In the genomic region with DNA sequence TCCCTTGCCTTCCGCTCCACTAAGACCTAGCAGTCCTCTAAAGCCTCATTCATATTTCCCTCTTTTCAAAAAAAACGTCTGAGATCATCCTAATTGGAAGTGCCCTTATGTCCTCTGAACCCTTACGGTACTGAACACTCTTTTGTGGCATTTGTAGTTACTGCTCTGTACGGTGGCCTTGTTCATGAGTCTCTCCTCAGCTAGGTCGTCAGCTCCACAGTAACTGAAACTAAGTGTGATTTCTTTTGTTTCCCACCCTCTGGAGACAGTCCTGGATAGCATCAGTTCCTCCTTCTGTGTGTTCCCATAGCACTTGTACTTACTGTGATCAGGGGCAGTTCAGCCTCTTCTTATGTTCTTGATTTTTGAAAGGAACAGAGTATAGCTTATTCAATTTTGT, we compare ENCODE assay signal across 28 cellular contexts. TPM values are rescaled to one million over a fixed set of nuclear protein-coding genes. Genes with fewer than 3 reads are reported as not detected.
DNase-seq lines count a peak whose midpoint lies in the region; ATAC-seq and TF ChIP-seq lines count a peak whose summit lies in the region.
"Had no signal": no experiment of that assay in that cellular context is flagged by ENCODE, and none has a peak within 500 bp of the region (broad histone marks: within the 10 kb centered on the region; RNA-seq: fewer than 3 reads in every experiment).

No MANE protein-coding gene starts in this region.

- no TSS peak for BruUV-seq in OCI-LY7 (replicated peaks; lab: Mats Ljungman, UMichigan)

- TF ChIP-seq EP300 in sigmoid colon (IDR thresholded peaks at IDR 0.05): no peak

- H3K9me3 ChIP-seq in endodermal cell (ENCODE audit: control insufficient read depth, low read length) (no peaks in the 10 kb centered on the region), sigmoid colon (no peaks in the 10 kb centered on the region), OCI-LY7 (ENCODE audit: low read length) (peaks cover under 1% of the 10 kb centered on the region; the same call in 1 of the 2 replicates)
- H3K9me3 ChIP-seq: Caco-2, HAP-1, neutrophil, transverse colon had no signal

- H4K20me1 ChIP-seq in OCI-LY7 (ENCODE audit: insufficient read depth, low read length): no peaks in the 10 kb centered on the region

- no peaks in the 10 kb centered on the region for H3K27me3 ChIP-seq in endodermal cell (ENCODE audit: control insufficient read depth, insufficient read depth, low read length, poor library complexity, severe bottlenecking)
- H3K27me3 ChIP-seq in sigmoid colon: no peaks in the 10 kb centered on the region
- H3K27me3 ChIP-seq: neutrophil, transverse colon had no signal

- peaks cover 4% of the 10 kb centered on the region for H3K27me3 Mint-ChIP-seq in endodermal cell (ENCODE audit: insufficient read depth)
- H3K27me3 Mint-ChIP-seq: activated B cell treated with CpG ODN at 0.5 μM for 24 hours; activated CD8-positive, alpha-beta memory T cell treated with anti-CD3 and anti-CD28 coated beads, Interleukin-2, amount 10 ng/mL, durations not matched to agents 7 days and 5 days; activated naive CD8-positive, alpha-beta T cell treated with anti-CD3 and anti-CD28 coated beads, Interleukin-2, amount 50 U/mL, for 24 hours had no signal

- H3K4me1 ChIP-seq in endodermal cell (ENCODE audit: control insufficient read depth, insufficient read depth, low read length): no peaks in the 10 kb centered on the region
- H3K4me1 ChIP-seq in sigmoid colon: peaks cover 0 to 60% (median 54%) of the 10 kb centered on the region in 4 donors
- H3K4me1 ChIP-seq in OCI-LY7 (ENCODE audit: insufficient read depth, low read length, poor library complexity, severe bottlenecking): peaks cover 25% of the 10 kb centered on the region

- TF ChIP-seq POLR2A in sigmoid colon (IDR thresholded peaks at IDR 0.05): no peak

- no peak overlapping the region for H3K9ac ChIP-seq in endodermal cell (ENCODE audit: extremely low read depth, low read length, poor library complexity, severe bottlenecking)

- peak; percentile 41 for ATAC-seq in left colon
- ATAC-seq: activated CD8-positive, alpha-beta memory T cell treated with anti-CD3 and anti-CD28 coated beads, Interleukin-2, amount 10 ng/mL, durations not matched to agents 7 days and 5 days; activated naive CD8-positive, alpha-beta T cell treated with anti-CD3 and anti-CD28 coated beads, Interleukin-2, amount 50 U/mL, for 24 hours had no signal

- H3K4me1 Mint-ChIP-seq in endodermal cell: peaks cover 22% of the 10 kb centered on the region
- H3K4me1 Mint-ChIP-seq: activated CD8-positive, alpha-beta memory T cell treated with anti-CD3 and anti-CD28 coated beads, Interleukin-2, amount 10 ng/mL, durations not matched to agents 7 days and 5 days had no signal

- CTCF ChIA-PET in OCI-LY7 (lab: Charles Lee; ENCODE audit: unreplicated experiment): no interaction called here

- WGBS in endodermal cell (ENCODE audit: insufficient coverage in 1 of 2, insufficient read length in 1 of 2), 2 experiments: 87 to 91% methylated on average over 4 to 5 of the region's 5 CpGs
- 31 to 70% methylated on average over 5 of the region's 5 CpGs for WGBS in sigmoid colon, 2 donors

- peaks cover 3% of the 10 kb centered on the region for H3K36me3 ChIP-seq in endodermal cell (ENCODE audit: control insufficient read depth, insufficient read depth, low read length)
- no peaks in the 10 kb centered on the region for H3K36me3 ChIP-seq in sigmoid colon
- H3K36me3 ChIP-seq in OCI-LY7 (ENCODE audit: insufficient read depth, low read length): peaks cover 10% of the 10 kb centered on the region
- H3K36me3 ChIP-seq: HAP-1, neutrophil, transverse colon had no signal

- H3K4me3 Mint-ChIP-seq in endodermal cell: no peak overlapping the region
- H3K4me3 Mint-ChIP-seq: activated B cell treated with CpG ODN at 0.5 μM for 24 hours; activated CD8-positive, alpha-beta memory T cell treated with anti-CD3 and anti-CD28 coated beads, Interleukin-2, amount 10 ng/mL, durations not matched to agents 7 days and 5 days; activated naive CD8-positive, alpha-beta T cell treated with anti-CD3 and anti-CD28 coated beads, Interleukin-2, amount 50 U/mL, for 24 hours had no signal

- peaks cover 2% of the 10 kb centered on the region for H3K9me3 Mint-ChIP-seq in endodermal cell
- H3K9me3 Mint-ChIP-seq: activated B cell treated with CpG ODN at 0.5 μM for 24 hours; activated naive CD8-positive, alpha-beta T cell treated with anti-CD3 and anti-CD28 coated beads, Interleukin-2, amount 50 U/mL, for 24 hours had no signal

- peaks cover 6% of the 10 kb centered on the region for H3K36me3 Mint-ChIP-seq in endodermal cell (ENCODE audit: low read depth)

- TF ChIP-seq CTCF in endodermal cell (conservative IDR thresholded peaks at IDR 0.05) (no peak), sigmoid colon (IDR thresholded peaks at IDR 0.05) (no peak), OCI-LY7 (conservative IDR thresholded peaks at IDR 0.05; ENCODE audit: low read length) (no peak)

- no peaks in the 10 kb centered on the region for H3K9me2 ChIP-seq in OCI-LY7 (ENCODE audit: insufficient read depth, low read length)

- H3K4me3 ChIP-seq in endodermal cell (ENCODE audit: low read length): no peak overlapping the region
- H3K4me3 ChIP-seq in sigmoid colon: no peak overlapping the region
- H3K4me3 ChIP-seq in OCI-LY7 (ENCODE audit: low read depth, low read length, poor library complexity, severe bottlenecking): no peak overlapping the region
- H3K4me3 ChIP-seq: HAP-1, lung, PC-9, transverse colon had no signal

- POLR2A ChIA-PET in OCI-LY7 (lab: Charles Lee): interaction anchor here (0.6 kb wide), 1 partner anchor 43 kb away, joined by 3 read pairs; no protein-coding TSS in a partner anchor

- H3K4me2 ChIP-seq in OCI-LY7 (ENCODE audit: low read length): no peak overlapping the region
- H3K4me2 ChIP-seq: PC-9 had no signal

- intact Hi-C loops in left colon (cut with DNase I, micrococcal nuclease): no loop called here
- intact Hi-C loops in sigmoid colon (cut with DNase I): no loop called here
- intact Hi-C loops in OCI-LY7 (cut with micrococcal nuclease; ENCODE audit: unreplicated experiment): no loop called here

- H3K27ac ChIP-seq in endodermal cell (ENCODE audit: low read depth, low read length): no peak overlapping the region
- H3K27ac ChIP-seq in sigmoid colon: peak overlapping the region; percentile 14 to 61 (median 40)
- H3K27ac ChIP-seq in OCI-LY7 (ENCODE audit: low read depth, low read length, poor library complexity, severe bottlenecking): no peak overlapping the region
- H3K27ac ChIP-seq: C4-2B, neutrophil, PC-9 had no signal

- DNase-seq in NCI-H2227 (lab: John Stamatoyannopoulos, UW; ENCODE audit: unreplicated experiment) (peak; percentile 29), endodermal cell (no peak), left colon (no peak), sigmoid colon (no peak), medulla oblongata (ENCODE audit: extremely low spot score) (no peak), OCI-LY7 (ENCODE audit: low spot score) (no peak)
- DNase-seq in stimulated activated CD4-positive, alpha-beta T cell treated with anti-CD3 and anti-CD28 coated beads, Interleukin-4, amount 100 ng/mL, for 4 hours: no peak
- DNase-seq: activated B cell treated with CpG ODN at 0.5 μM for 24 hours; activated CD4-positive, alpha-beta T cell treated with anti-CD3 and anti-CD28 coated beads, Interleukin-2, amount 50 U/mL, for 1 hour; activated CD8-positive, alpha-beta memory T cell treated with anti-CD3 and anti-CD28 coated beads, Interleukin-2, amount 10 ng/mL, durations not matched to agents 7 days and 5 days; activated naive CD8-positive, alpha-beta T cell treated with anti-CD3 and anti-CD28 coated beads, Interleukin-2, amount 50 U/mL, for 24 hours; activated T-cell treated with anti-CD3 and anti-CD28 coated beads, Interleukin-2, amount 50 U/mL, for 48 hours; Caco-2; glutamatergic neuron; KBM-7; kidney; NCI-H2029 treated with DMSO at 0.1 percent for 48 hours; NCI-H510A; PC-9; SHP77; stimulated activated CD4-positive, alpha-beta T cell treated with anti-CD3 and anti-CD28 coated beads, Interleukin-2, amount 100 ng/mL, for 24 hours; SW 1271; T1000; transverse colon had no signal

- no peak overlapping the region for H2AFZ ChIP-seq in OCI-LY7 (ENCODE audit: low read length)
- H2AFZ ChIP-seq: PC-9 had no signal

- peak overlapping the region; percentile 14 for H3K27ac Mint-ChIP-seq in endodermal cell
- H3K27ac Mint-ChIP-seq: activated B cell treated with CpG ODN at 0.5 μM for 24 hours; activated CD8-positive, alpha-beta memory T cell treated with anti-CD3 and anti-CD28 coated beads, Interleukin-2, amount 10 ng/mL, durations not matched to agents 7 days and 5 days; activated naive CD8-positive, alpha-beta T cell treated with anti-CD3 and anti-CD28 coated beads, Interleukin-2, amount 50 U/mL, for 24 hours had no signal

- peaks cover 82% of the 10 kb centered on the region for H3K79me2 ChIP-seq in OCI-LY7 (ENCODE audit: insufficient read depth, low read depth, low read length)

RNA-seq across cellular contexts. Expression of gene DAAM1, which starts 49.8 kb away (rescaled TPM):
- total RNA-seq in endodermal cell: 10 to 100 TPM; 94.0 to 99.4 TPM
- polyA plus RNA-seq in endodermal cell (2013, experiment 1 of 2): 59.1 TPM
- polyA plus RNA-seq in endodermal cell (2013, experiment 2 of 2): 56.3 TPM
- 10 to 100 TPM; 38.1 to 61.5 TPM for total RNA-seq in left colon
- total RNA-seq in sigmoid colon: 10 to 100 TPM; 47.5 to 77.8 (median 66.6) TPM
- polyA plus RNA-seq in sigmoid colon: 10 to 100 TPM; 11.4 to 19.2 (median 16.0) TPM
- total RNA-seq in OCI-LY7 (2014; rRNA removed; shearing (Covaris generic)): 28.7 and 30.1 TPM in 2 replicates
- 69.4 and 72.8 TPM in 2 replicates for total RNA-seq in OCI-LY7 (2022)

Comparison
In these comparisons a context has a peak if more than half of its experiments do, and no peak if none do; other contexts are left out.
1. H3K27ac ChIP-seq: peak in sigmoid colon (4 of 4); none in endodermal cell (single experiment) and OCI-LY7 (single experiment).